20 cellular contexts compared by ENCODE assay signal in the genomic region with DNA sequence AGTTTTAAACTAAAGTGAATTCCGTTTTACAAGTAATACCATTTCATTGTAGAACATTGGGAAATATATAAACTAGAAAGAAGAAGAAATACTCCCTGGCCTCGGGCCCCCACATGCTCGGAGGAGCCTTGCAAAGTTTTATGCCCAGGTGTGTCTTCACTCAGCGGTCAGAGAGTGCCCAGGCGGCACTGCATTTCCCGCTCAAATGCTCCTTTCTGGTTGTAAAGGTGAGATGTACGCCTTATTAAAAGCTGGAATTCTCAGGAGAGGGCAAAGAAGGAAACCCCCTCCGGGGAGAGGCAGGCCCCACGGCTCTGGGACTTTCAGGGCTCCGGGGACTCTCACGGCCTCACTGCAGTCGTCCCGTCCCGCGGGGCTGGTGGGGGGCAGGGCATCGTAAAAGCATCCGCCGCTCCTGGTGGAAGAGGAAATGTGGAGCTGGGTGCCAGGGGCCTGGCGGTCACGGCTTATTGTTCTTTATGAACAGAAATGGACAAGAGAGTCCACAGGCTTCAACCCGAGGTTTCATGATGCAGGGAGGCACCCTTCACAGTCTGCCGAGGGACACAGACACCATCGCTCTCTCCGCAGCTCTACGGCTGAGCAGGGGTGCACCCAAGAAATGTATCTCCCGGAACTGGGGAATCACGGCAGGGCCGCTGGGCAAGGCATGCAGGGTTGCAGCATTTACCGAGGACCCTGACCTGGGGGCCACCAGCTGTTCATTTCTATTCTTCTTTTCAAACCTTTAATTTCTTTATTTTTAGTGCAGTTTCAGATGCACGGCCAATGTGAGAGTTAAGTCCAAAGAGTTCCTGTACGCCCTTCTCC.
"Had no signal": no experiment of that assay in that cellular context is flagged by ENCODE, and none has a peak within 500 bp of the region (broad histone marks: within the 10 kb centered on the region; RNA-seq: fewer than 3 reads in every experiment).

No MANE protein-coding gene starts in this region.

- H3K36me3 ChIP-seq: cardiac muscle cell had no signal

- H3K4me3 ChIP-seq: cardiac muscle cell, skin epidermis had no signal

- H3K4me3 Mint-ChIP-seq: activated CD4-positive, alpha-beta memory T cell treated with anti-CD3 and anti-CD28 coated beads, Interleukin-2, amount 10 ng/mL, durations not matched to agents 7 days and 5 days; activated CD8-positive, alpha-beta memory T cell treated with anti-CD3 and anti-CD28 coated beads, Interleukin-2, amount 10 ng/mL, durations not matched to agents 7 days and 5 days; activated naive CD8-positive, alpha-beta T cell treated with anti-CD3 and anti-CD28 coated beads, Interleukin-2, amount 10 ng/mL, durations not matched to agents 7 days and 5 days; effector memory CD8-positive, alpha-beta T cell; nephron progenitor cell; stimulated activated naive CD8-positive, alpha-beta T cell treated with anti-CD3 and anti-CD28 coated beads, Interleukin-15, amount 100 ng/mL, for 72 hours; T-helper 2 cell treated with Interferon-gamma antibody and Interleukin-4, amounts not matched to agents 5 μg/mL and 100 μg/mL, for 36 hours had no signal

- ATAC-seq: activated CD8-positive, alpha-beta memory T cell treated with anti-CD3 and anti-CD28 coated beads, Interleukin-2, amount 10 ng/mL, durations not matched to agents 7 days and 5 days; effector memory CD8-positive, alpha-beta T cell; stimulated activated naive CD8-positive, alpha-beta T cell treated with anti-CD3 and anti-CD28 coated beads, Interleukin-15, amount 100 ng/mL, for 72 hours had no signal

- H3K27ac ChIP-seq: cardiac muscle cell, skin epidermis had no signal

- DNase-seq: activated CD4-positive, alpha-beta memory T cell treated with anti-CD3 and anti-CD28 coated beads, Interleukin-2, amount 10 ng/mL, durations not matched to agents 7 days and 5 days; activated CD4-positive, alpha-beta T cell treated with anti-CD3 and anti-CD28 coated beads for 4 hours; activated CD8-positive, alpha-beta memory T cell treated with anti-CD3 and anti-CD28 coated beads, Interleukin-2, amount 10 ng/mL, durations not matched to agents 7 days and 5 days; activated naive CD4-positive, alpha-beta T cell treated with Interleukin-2 at 50 U/mL for 16 hours; activated naive CD8-positive, alpha-beta T cell treated with anti-CD3 and anti-CD28 coated beads, Interleukin-2, amount 10 ng/mL, durations not matched to agents 7 days and 5 days; amygdala; effector memory CD8-positive, alpha-beta T cell; mammary epithelial cell; midbrain; nephron progenitor cell; nucleus accumbens; stimulated activated CD4-positive, alpha-beta T cell treated with anti-CD3 and anti-CD28 coated beads, Interleukin-15, amount 100 ng/mL, for 24 hours; stimulated activated CD4-positive, alpha-beta T cell treated with anti-CD3 and anti-CD28 coated beads, Interleukin-4, amount 100 ng/mL, for 1 hour; stimulated activated naive CD8-positive, alpha-beta T cell treated with anti-CD3 and anti-CD28 coated beads, Interleukin-15, amount 100 ng/mL, for 72 hours; trophoblast cell had no signal

- H3K36me3 Mint-ChIP-seq: activated CD8-positive, alpha-beta memory T cell treated with anti-CD3 and anti-CD28 coated beads, Interleukin-2, amount 10 ng/mL, durations not matched to agents 7 days and 5 days; activated naive CD8-positive, alpha-beta T cell treated with anti-CD3 and anti-CD28 coated beads, Interleukin-2, amount 10 ng/mL, durations not matched to agents 7 days and 5 days had no signal

- H3K9me3 Mint-ChIP-seq: activated naive CD8-positive, alpha-beta T cell treated with anti-CD3 and anti-CD28 coated beads, Interleukin-2, amount 10 ng/mL, durations not matched to agents 7 days and 5 days; activated T-helper 2 cell treated with anti-CD3 and anti-CD28 coated beads, Interferon-gamma antibody, Interleukin-2, Interleukin-4, amounts not matched to agents 10 μg/mL and 5 μg/mL and 100 μg/mL, durations not matched to agents 14 hours and 24 hours and 36 hours; effector memory CD8-positive, alpha-beta T cell; nephron progenitor cell; T-helper 2 cell treated with Interferon-gamma antibody and Interleukin-4, amounts not matched to agents 5 μg/mL and 100 μg/mL, for 36 hours had no signal

- H3K4me1 Mint-ChIP-seq: activated CD4-positive, alpha-beta memory T cell treated with anti-CD3 and anti-CD28 coated beads, Interleukin-2, amount 10 ng/mL, durations not matched to agents 7 days and 5 days; activated CD8-positive, alpha-beta memory T cell treated with anti-CD3 and anti-CD28 coated beads, Interleukin-2, amount 10 ng/mL, durations not matched to agents 7 days and 5 days; activated naive CD8-positive, alpha-beta T cell treated with anti-CD3 and anti-CD28 coated beads, Interleukin-2, amount 10 ng/mL, durations not matched to agents 7 days and 5 days; stimulated activated naive CD8-positive, alpha-beta T cell treated with anti-CD3 and anti-CD28 coated beads, Interleukin-15, amount 100 ng/mL, for 72 hours had no signal

- H3K27me3 ChIP-seq: cardiac muscle cell had no signal

- H3K27ac Mint-ChIP-seq: activated CD4-positive, alpha-beta memory T cell treated with anti-CD3 and anti-CD28 coated beads, Interleukin-2, amount 10 ng/mL, durations not matched to agents 7 days and 5 days; activated CD8-positive, alpha-beta memory T cell treated with anti-CD3 and anti-CD28 coated beads, Interleukin-2, amount 10 ng/mL, durations not matched to agents 7 days and 5 days; activated naive CD8-positive, alpha-beta T cell treated with anti-CD3 and anti-CD28 coated beads, Interleukin-2, amount 10 ng/mL, durations not matched to agents 7 days and 5 days; activated T-helper 2 cell treated with anti-CD3 and anti-CD28 coated beads, Interferon-gamma antibody, Interleukin-2, Interleukin-4, amounts not matched to agents 10 μg/mL and 5 μg/mL and 100 μg/mL, durations not matched to agents 14 hours and 24 hours and 36 hours; effector memory CD8-positive, alpha-beta T cell; nephron progenitor cell; progenitor cell of endocrine pancreas; stimulated activated naive CD8-positive, alpha-beta T cell treated with anti-CD3 and anti-CD28 coated beads, Interleukin-15, amount 100 ng/mL, for 72 hours; T-helper 2 cell treated with Interferon-gamma antibody and Interleukin-4, amounts not matched to agents 5 μg/mL and 100 μg/mL, for 36 hours had no signal

- H3K27me3 Mint-ChIP-seq: activated CD4-positive, alpha-beta memory T cell treated with anti-CD3 and anti-CD28 coated beads, Interleukin-2, amount 10 ng/mL, durations not matched to agents 7 days and 5 days; activated naive CD8-positive, alpha-beta T cell treated with anti-CD3 and anti-CD28 coated beads, Interleukin-2, amount 10 ng/mL, durations not matched to agents 7 days and 5 days had no signal
